ENCODE assay signal across 9 cellular contexts in the genomic region with DNA sequence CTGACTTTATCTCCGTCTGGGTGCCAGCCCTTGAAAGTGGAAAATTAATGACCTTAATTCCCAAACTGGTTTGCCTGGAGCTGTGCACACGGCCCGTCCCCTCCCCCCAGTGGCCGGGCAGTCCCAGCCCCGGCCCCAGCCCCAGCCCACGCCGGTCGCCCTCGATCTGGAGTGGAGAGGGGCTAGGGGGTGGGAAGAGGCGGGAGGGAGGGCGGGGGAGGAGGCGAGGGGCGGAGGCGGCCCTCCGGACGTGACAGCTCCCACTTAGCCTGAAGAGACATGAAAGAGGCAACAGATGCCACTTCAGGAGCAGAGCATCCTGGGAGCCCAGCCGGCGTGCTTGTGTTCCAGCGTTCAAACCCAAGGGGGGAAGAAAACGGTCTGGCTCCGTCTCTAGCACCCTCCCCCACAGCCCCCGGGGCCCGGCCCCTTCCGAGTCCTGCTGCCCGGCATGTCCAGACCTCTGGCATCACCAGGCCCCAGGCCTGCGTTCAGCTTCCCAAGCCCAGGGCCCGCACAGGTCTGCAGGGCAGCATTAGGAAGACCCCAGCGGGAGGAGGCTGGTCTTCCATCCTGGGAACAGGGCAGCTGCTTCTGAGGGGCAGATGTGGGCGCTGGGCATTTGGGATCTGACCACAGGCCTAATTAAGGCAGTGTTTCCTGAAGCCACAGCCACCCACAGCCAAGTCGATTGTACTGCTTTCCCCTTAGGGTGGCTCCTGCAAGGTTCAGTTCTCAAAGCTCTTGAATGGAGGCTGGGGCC. TPM values are rescaled to one million over a fixed set of nuclear protein-coding genes. Genes with fewer than 3 reads are reported as not detected.
DNase-seq lines count a peak whose midpoint lies in the region; ATAC-seq and TF ChIP-seq lines count a peak whose summit lies in the region.
"Had no signal": no experiment of that assay in that cellular context is flagged by ENCODE, and none has a peak within 500 bp of the region (broad histone marks: within the 10 kb centered on the region; RNA-seq: fewer than 3 reads in every experiment).

No MANE protein-coding gene starts in this region.

- ATAC-seq in HG03196 (IDR thresholded peaks at IDR 0.05; ENCODE audit: unreplicated experiment), result no peak
- no peak for ATAC-seq in gastroesophageal sphincter

- H3K4me3 ChIP-seq in SK-N-MC, result peak overlapping the region; percentile 65
- peak overlapping the region; percentile 42 for H3K4me3 ChIP-seq in iPS-18c (ENCODE audit: insufficient read depth, low read depth, low read length)
- H3K4me3 ChIP-seq in thyroid gland (replicated peaks in 1 of 3), result peak overlapping the region in 1 of 3 donors; percentile 26
- peak overlapping the region in 1 of 2 donors; percentile 44 for H3K4me3 ChIP-seq in gastroesophageal sphincter

- H3K27me3 ChIP-seq in thyroid gland, result no peaks in the 10 kb centered on the region
- no peaks in the 10 kb centered on the region for H3K27me3 ChIP-seq in gastroesophageal sphincter

- H3K9me3 ChIP-seq in SK-N-MC (ENCODE audit: low read depth, low read length) (no peaks in the 10 kb centered on the region), iPS-18c (ENCODE audit: control insufficient read depth, insufficient read depth, low read length) (no peaks in the 10 kb centered on the region), thyroid gland (no peaks in the 10 kb centered on the region), gastroesophageal sphincter (no peaks in the 10 kb centered on the region)

- 2 to 10% methylated on average over 7 to 11 of the region's 30 CpGs for WGBS in thyroid gland, 2 donors
- WGBS in gastroesophageal sphincter (ENCODE audit: low coverage in 1 of 2), 2 donors, result 0% methylated on average over 1 to 2 of the region's 30 CpGs

- no peak for TF ChIP-seq EP300 in gastroesophageal sphincter (IDR thresholded peaks at IDR 0.05)

- intact Hi-C loops in thyroid gland (cut with DNase I), result no loop called here

- DNase-seq in SHP77 (lab: John Stamatoyannopoulos, UW) (peak; percentile 21 to 28), SHP77 treated with DMSO at 0.1 percent for 48 hours (lab: John Stamatoyannopoulos, UW) (no peak), SK-N-MC (ENCODE audit: low read depth, low spot score) (no peak), thyroid gland (peak; percentile 57 to 64)
- DNase-seq in activated naive CD4-positive, alpha-beta T cell treated with Interleukin-2 at 50 U/mL for 16 hours, result no peak
- DNase-seq: cortex of kidney had no signal

- TF ChIP-seq CTCF in thyroid gland (IDR thresholded peaks at IDR 0.05) (no peak), gastroesophageal sphincter (IDR thresholded peaks at IDR 0.05) (no peak)

- H3K27ac ChIP-seq in SK-N-MC, result no peak overlapping the region
- H3K27ac ChIP-seq in thyroid gland, result no peak overlapping the region
- H3K27ac ChIP-seq in gastroesophageal sphincter, result peak overlapping the region in 1 of 4 donors; percentile 50

- TF ChIP-seq POLR2A in thyroid gland (IDR thresholded peaks at IDR 0.05), result no peak
- TF ChIP-seq POLR2A in gastroesophageal sphincter (IDR thresholded peaks at IDR 0.05), result no peak

- H3K9ac ChIP-seq in SK-N-MC (ENCODE audit: insufficient read length), result no peak overlapping the region

- peaks cover 3 to 7% of the 10 kb centered on the region in 2 donors for H3K4me1 ChIP-seq in thyroid gland
- peaks cover 0 to 13% (median 3%) of the 10 kb centered on the region in 3 donors for H3K4me1 ChIP-seq in gastroesophageal sphincter

- no peaks in the 10 kb centered on the region for H3K36me3 ChIP-seq in SK-N-MC (ENCODE audit: insufficient read depth, low read length)
- H3K36me3 ChIP-seq in thyroid gland, result no peaks in the 10 kb centered on the region
- no peaks in the 10 kb centered on the region for H3K36me3 ChIP-seq in gastroesophageal sphincter

RNA-seq across cellular contexts. Expression of a gene that starts 20.0 kb away (rescaled TPM):
- total RNA-seq in thyroid gland, result under 1 TPM in 1 of 4 donors, not detected in 3; 0.59 TPM
- total RNA-seq in gastroesophageal sphincter, result not detected

Comparison
In these comparisons a context has a peak if more than half of its experiments do, and no peak if none do; other contexts are left out.
1. DNase-seq: peak in SHP77 (2 of 2) and thyroid gland (2 of 2); none in SHP77 treated with DMSO at 0.1 percent for 48 hours (single experiment), SK-N-MC (single experiment) and activated naive CD4-positive, alpha-beta T cell treated with Interleukin-2 at 50 U/mL for 16 hours (single experiment).